ENCODE assay signal across 8 cellular contexts in genomic region chr13:108220042-108220441, GRCh38. TPM values are rescaled to one million over a fixed set of nuclear protein-coding genes. Genes with fewer than 3 reads are reported as not detected.
DNase-seq lines count a peak whose midpoint lies in the region; ATAC-seq, FAIRE-seq and TF ChIP-seq lines count a peak whose summit lies in the region.

No MANE protein-coding gene starts in this region.

- ATAC-seq in pancreas (peak in 2 of 4 donors; percentile 8 to 32), GM18502 (IDR thresholded peaks at IDR 0.05; ENCODE audit: poor library complexity, unreplicated experiment) (no peak), HG02884 (IDR thresholded peaks at IDR 0.05; ENCODE audit: unreplicated experiment) (no peak)

- intact Hi-C loops in pancreas (cut with DNase I), result no loop called here

- DNase-seq in NCI-H2196 (lab: John Stamatoyannopoulos, UW; ENCODE audit: unreplicated experiment), result peak; percentile 2
- no peak for DNase-seq in NCI-H2196 treated with DMSO at 0.1 percent for 48 hours (lab: John Stamatoyannopoulos, UW; ENCODE audit: unreplicated experiment)
- DNase-seq in NAMALWA (ENCODE audit: low spot score), result peak; percentile 22
- peak; percentile 93 for DNase-seq in bronchial epithelial cell (ENCODE audit: low read depth)
- peak in 5 of 6 donors; percentile 23 to 59 (median 46) for DNase-seq in pancreas
- no peak for DNase-seq in central memory CD4-positive, alpha-beta T cell

- no peaks in the 10 kb centered on the region for H3K27me3 ChIP-seq in bronchial epithelial cell (ENCODE audit: control insufficient read depth, insufficient read depth, low read length)
- no peaks in the 10 kb centered on the region for H3K27me3 ChIP-seq in pancreas

- TF ChIP-seq CTCF in bronchial epithelial cell (IDR thresholded peaks at IDR 0.05; ENCODE audit: insufficient read depth, low read length, severe bottlenecking), result peak; percentile 37
- no peak for TF ChIP-seq CTCF in pancreas (IDR thresholded peaks at IDR 0.05)

- WGBS in pancreas, 2 donors, result 6 to 13% methylated on average over 1 of the region's 1 CpG

- H3K9me3 ChIP-seq in pancreas, result no peaks in the 10 kb centered on the region

- FAIRE-seq in bronchial epithelial cell (lab: Jason Lieb, UNC) (no peak), pancreas (lab: Jason Lieb, UNC) (no peak)

- peaks cover 1% of the 10 kb centered on the region for H3K36me3 ChIP-seq in bronchial epithelial cell (ENCODE audit: control insufficient read depth, insufficient read depth, low read length)
- H3K36me3 ChIP-seq in pancreas, result no peaks in the 10 kb centered on the region

- H3K4me3 ChIP-seq in bronchial epithelial cell (ENCODE audit: low read depth, low read length), result no peak overlapping the region
- peak overlapping the region in 2 of 4 donors; percentile 95 to 97 for H3K4me3 ChIP-seq in pancreas

- H3K4me1 ChIP-seq in pancreas, result peaks cover 12 to 44% (median 14%) of the 10 kb centered on the region in 3 donors

- peak overlapping the region in 2 of 4 donors; percentile 5 to 17 for H3K27ac ChIP-seq in pancreas

RNA-seq across cellular contexts. Expression of gene ABHD13, which starts 1.9 kb away (rescaled TPM):
- total RNA-seq in bronchial epithelial cell, result 4.7 and 6.0 TPM in 2 replicates
- total RNA-seq in pancreas, result 1 to 10 TPM; 1.9 to 5.2 (median 3.0) TPM
- 1 to 10 TPM; 1.5 to 4.9 TPM for polyA plus RNA-seq in pancreas

RNA-seq across cellular contexts. Expression of gene LIG4, which starts 4.7 kb away (rescaled TPM):
- total RNA-seq in bronchial epithelial cell, result 10.5 and 17.0 TPM in 2 replicates
- 1 to 10 TPM; 1.6 to 5.8 (median 3.1) TPM for total RNA-seq in pancreas
- 1 to 10 TPM; 5.0 to 7.1 TPM for polyA plus RNA-seq in pancreas

RNA-seq across cellular contexts. Expression of gene TNFSF13B, which starts 49.5 kb away (rescaled TPM):
- total RNA-seq in bronchial epithelial cell (0.79 and 1.7 TPM in 2 replicates), pancreas (1 to 10 TPM in 3 of 6 donors, under 1 TPM in 3; 0.47 to 4.1 (median 1.3) TPM)
- 1 to 10 TPM; 1.6 to 2.2 TPM for polyA plus RNA-seq in pancreas

Comparison
In these comparisons a context has a peak if more than half of its experiments do, and no peak if none do; other contexts are left out.
1. DNase-seq: peak in NCI-H2196 (single experiment), NAMALWA (single experiment), bronchial epithelial cell (single experiment) and pancreas (5 of 6); none in NCI-H2196 treated with DMSO at 0.1 percent for 48 hours (single experiment) and central memory CD4-positive, alpha-beta T cell (single experiment).